10 cellular contexts compared by ENCODE assay signal in the genomic region with DNA sequence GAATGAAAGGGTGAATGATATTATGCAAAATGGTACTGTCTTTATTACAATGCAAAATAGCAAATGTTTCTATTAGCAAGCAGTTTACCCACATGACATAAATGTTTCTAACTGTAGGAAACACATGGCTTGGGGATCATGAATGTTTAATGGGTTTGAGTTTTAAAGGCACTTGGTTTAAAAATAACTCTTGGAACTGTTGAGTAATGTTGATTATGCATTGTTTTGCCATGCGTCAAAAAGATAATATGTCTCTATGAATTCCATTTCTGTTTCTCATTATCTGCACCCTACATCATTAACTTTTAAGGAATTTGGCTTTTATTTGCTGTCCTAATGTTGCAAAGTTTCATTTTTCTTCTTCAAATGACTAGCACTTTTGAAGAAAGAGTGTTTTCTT.
DNase-seq lines count a peak whose midpoint lies in the region; ATAC-seq and TF ChIP-seq lines count a peak whose summit lies in the region.
"Had no signal": no experiment of that assay in that cellular context is flagged by ENCODE, and none has a peak within 500 bp of the region (broad histone marks: within the 10 kb centered on the region; RNA-seq: fewer than 3 reads in every experiment).

No MANE protein-coding gene starts in this region.

- H3K4me3 ChIP-seq in right cardiac atrium (ENCODE audit: low read length) (no peak overlapping the region), fibroblast of villous mesenchyme (ENCODE audit: low read depth, low read length) (no peak overlapping the region)

- intact Hi-C loops in Right ventricle myocardium superior (cut with DNase I): no loop called here
- intact Hi-C loops in right cardiac atrium (cut with DNase I): no loop called here

- TF ChIP-seq CTCF in fibroblast of villous mesenchyme (IDR thresholded peaks at IDR 0.05; ENCODE audit: insufficient read depth, low read depth, low read length): no peak

- DNase-seq in Right ventricle myocardium superior: no peak
- no peak for DNase-seq in right cardiac atrium
- DNase-seq in amniotic epithelial cell (ENCODE audit: low read depth): peak; percentile 91
- peak; percentile 90 for DNase-seq in fibroblast of villous mesenchyme (ENCODE audit: low read depth)
- DNase-seq in stromal cell of bone marrow (ENCODE audit: low read depth): peak; percentile 62
- no peak for DNase-seq in GOT3 (lab: John Stamatoyannopoulos, UW)
- no peak for DNase-seq in activated CD4-positive, alpha-beta T cell treated with anti-CD3 and anti-CD28 coated beads for 1 hour
- no peak for DNase-seq in Kasumi-1 (lab: John Stamatoyannopoulos, UW)
- DNase-seq: activated CD8-positive, alpha-beta T cell treated with anti-CD3 and anti-CD28 coated beads, Interleukin-2, amount 10 ng/mL, durations not matched to agents 7 days and 5 days; activated naive CD4-positive, alpha-beta T cell treated with anti-CD3 and anti-CD28 coated beads, Interleukin-2, amount 50 U/mL, for 16 hours had no signal

- H3K27ac ChIP-seq in right cardiac atrium (ENCODE audit: low read length): no peak overlapping the region

- H3K9me3 ChIP-seq in right cardiac atrium (ENCODE audit: control insufficient read depth, low read length): no peaks in the 10 kb centered on the region

- 16% methylated on average over 1 of the region's 1 CpG for WGBS in right cardiac atrium

- no peaks in the 10 kb centered on the region for H3K27me3 ChIP-seq in right cardiac atrium (ENCODE audit: control insufficient read depth, insufficient read depth)

- H3K4me1 ChIP-seq in right cardiac atrium (ENCODE audit: control insufficient read depth, insufficient read depth, low read length): no peaks in the 10 kb centered on the region

- ATAC-seq in Right ventricle myocardium superior (ENCODE audit: poor library complexity) (peak; percentile 41), right cardiac atrium (no peak)
- ATAC-seq: activated CD8-positive, alpha-beta T cell treated with anti-CD3 and anti-CD28 coated beads, Interleukin-2, amount 10 ng/mL, durations not matched to agents 7 days and 5 days had no signal

Comparison
In these comparisons a context has a peak if more than half of its experiments do, and no peak if none do; other contexts are left out.
1. DNase-seq: peak in amniotic epithelial cell (single experiment), fibroblast of villous mesenchyme (single experiment) and stromal cell of bone marrow (single experiment); none in Right ventricle myocardium superior (single experiment), right cardiac atrium (0 of 3), GOT3 (single experiment), activated CD4-positive, alpha-beta T cell treated with anti-CD3 and anti-CD28 coated beads for 1 hour (single experiment) and Kasumi-1 (0 of 2).